ENCODE assay signal across 25 cellular contexts in the genomic region with DNA sequence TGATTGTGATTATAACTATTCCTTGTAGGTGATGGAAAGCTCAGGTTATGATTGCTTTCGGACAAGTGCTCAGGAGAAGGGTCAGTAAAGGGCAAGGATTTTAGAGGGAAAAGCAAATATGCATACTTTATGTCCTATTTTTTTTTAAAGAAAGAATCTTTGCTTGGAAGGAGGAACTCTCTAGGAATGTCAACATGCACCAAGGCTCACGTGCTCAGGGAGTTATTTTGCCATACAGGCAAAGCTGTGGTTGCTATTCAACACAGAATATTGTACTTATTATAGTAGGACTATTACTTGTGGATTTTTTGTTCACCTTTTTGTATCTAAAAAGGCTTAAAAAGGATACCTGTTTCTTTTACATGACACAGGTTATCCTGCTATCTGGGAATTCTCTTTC.
"Had no signal": no experiment of that assay in that cellular context is flagged by ENCODE, and none has a peak within 500 bp of the region (broad histone marks: within the 10 kb centered on the region; RNA-seq: fewer than 3 reads in every experiment).

No MANE protein-coding gene starts in this region.

- H3K27me3 Mint-ChIP-seq: activated CD4-positive, alpha-beta memory T cell treated with anti-CD3 and anti-CD28 coated beads, Interleukin-2, amount 10 ng/mL, durations not matched to agents 7 days and 5 days; activated CD4-positive, alpha-beta T cell treated with anti-CD3 and anti-CD28 coated beads, Interleukin-2, amount 10 ng/mL, durations not matched to agents 7 days and 5 days; activated naive CD8-positive, alpha-beta T cell treated with anti-CD3 and anti-CD28 coated beads for 36 hours had no signal

- H3K4me3 Mint-ChIP-seq: activated CD4-positive, alpha-beta memory T cell treated with anti-CD3 and anti-CD28 coated beads, Interleukin-2, amount 10 ng/mL, durations not matched to agents 7 days and 5 days; activated CD4-positive, alpha-beta T cell treated with anti-CD3 and anti-CD28 coated beads, Interleukin-2, amount 10 ng/mL, durations not matched to agents 7 days and 5 days; activated naive CD4-positive, alpha-beta T cell treated with anti-CD3 and anti-CD28 coated beads, Interleukin-2, amount 10 ng/mL, durations not matched to agents 7 days and 5 days; activated naive CD8-positive, alpha-beta T cell treated with anti-CD3 and anti-CD28 coated beads for 36 hours; T-helper 1 cell treated with Interleukin-12 subunit alpha and Interleukin-12 subunit beta and Interleukin-4 antibody, amounts not matched to agents 30 μg/mL and 1 μg/mL, for 36 hours had no signal

- FAIRE-seq: RCC 7860 had no signal

- H3K4me2 ChIP-seq: KMS-11 had no signal

- H3K27ac ChIP-seq: KMS-11, SJSA1 had no signal

- H3K27me3 ChIP-seq: MG63, SJSA1 had no signal

- DNase-seq: activated CD4-positive, alpha-beta memory T cell treated with anti-CD3 and anti-CD28 coated beads, Interleukin-2, amount 10 ng/mL, durations not matched to agents 7 days and 5 days; activated CD4-positive, alpha-beta T cell treated with anti-CD3 and anti-CD28 coated beads, Interleukin-2, amount 10 ng/mL, durations not matched to agents 7 days and 5 days; activated CD4-positive, CD25-positive, alpha-beta regulatory T cell; activated gamma-delta T cell treated with Interleukin-2 at 50 U/mL for 16 hours; activated naive CD4-positive, alpha-beta T cell treated with anti-CD3 and anti-CD28 coated beads, Interleukin-2, amount 10 ng/mL, durations not matched to agents 7 days and 5 days; activated naive CD8-positive, alpha-beta T cell treated with anti-CD3 and anti-CD28 coated beads for 36 hours; activated T-cell treated with anti-CD3 and anti-CD28 coated beads for 4 hours; activated T-cell treated with anti-CD3 and anti-CD28 coated beads, Interleukin-2, amount 50 U/mL, for 48 hours; cerebellar nuclear complex; MG63; NCI-H1105; NCI-H1436 treated with DMSO at 0.1 percent for 48 hours; NCI-H187; NCI-H2081 treated with DMSO at 0.1 percent for 48 hours; NCI-H446; NCI-H524; NCI-H748 treated with DMSO at 0.1 percent for 48 hours; SHP77; T-helper 9 cell had no signal

- H3K4me3 ChIP-seq: MG63, SJSA1 had no signal

- ATAC-seq: SK-N-SH treated with all-trans-retinoic acid at 6 μM for 48 hours had no signal

- H3K9me3 ChIP-seq: MG63, SJSA1 had no signal

- H3K9me3 Mint-ChIP-seq: activated CD4-positive, alpha-beta memory T cell treated with anti-CD3 and anti-CD28 coated beads, Interleukin-2, amount 10 ng/mL, durations not matched to agents 7 days and 5 days; activated CD4-positive, alpha-beta T cell treated with anti-CD3 and anti-CD28 coated beads, Interleukin-2, amount 10 ng/mL, durations not matched to agents 7 days and 5 days; activated naive CD4-positive, alpha-beta T cell treated with anti-CD3 and anti-CD28 coated beads, Interleukin-2, amount 10 ng/mL, durations not matched to agents 7 days and 5 days; activated naive CD8-positive, alpha-beta T cell treated with anti-CD3 and anti-CD28 coated beads for 36 hours; activated T-helper 2 cell treated with anti-CD3 and anti-CD28 coated beads, Interferon-gamma antibody, Interleukin-2, Interleukin-4, amounts not matched to agents 10 μg/mL and 5 μg/mL and 100 μg/mL, durations not matched to agents 14 hours and 24 hours and 36 hours; T-helper 1 cell treated with Interleukin-12 subunit alpha and Interleukin-12 subunit beta and Interleukin-4 antibody, amounts not matched to agents 30 μg/mL and 1 μg/mL, for 36 hours had no signal

- H3K27ac Mint-ChIP-seq: activated CD4-positive, alpha-beta memory T cell treated with anti-CD3 and anti-CD28 coated beads, Interleukin-2, amount 10 ng/mL, durations not matched to agents 7 days and 5 days; activated CD4-positive, alpha-beta T cell treated with anti-CD3 and anti-CD28 coated beads, Interleukin-2, amount 10 ng/mL, durations not matched to agents 7 days and 5 days; activated naive CD4-positive, alpha-beta T cell treated with anti-CD3 and anti-CD28 coated beads, Interleukin-2, amount 10 ng/mL, durations not matched to agents 7 days and 5 days; activated naive CD8-positive, alpha-beta T cell treated with anti-CD3 and anti-CD28 coated beads for 36 hours; activated T-helper 2 cell treated with anti-CD3 and anti-CD28 coated beads, Interferon-gamma antibody, Interleukin-2, Interleukin-4, amounts not matched to agents 10 μg/mL and 5 μg/mL and 100 μg/mL, durations not matched to agents 14 hours and 24 hours and 36 hours; T-helper 1 cell treated with Interleukin-12 subunit alpha and Interleukin-12 subunit beta and Interleukin-4 antibody, amounts not matched to agents 30 μg/mL and 1 μg/mL, for 36 hours had no signal

- H3K9ac ChIP-seq: KMS-11 had no signal
